In genomic region chr1:156456625-156457465, GRCh38 we compare ENCODE assay signal across 1 cellular context.
TF ChIP-seq lines count a peak whose summit lies in the region.

No MANE protein-coding gene starts in this region.

TF ChIP-seq in HepG2, 621 proteins besides CTCF, POLR2A, EP300 and RAD21 (continued from another document and continues in another):
- TF ChIP-seq BCLAF1 (IDR thresholded peaks at IDR 0.05) (no peak), PHF21A (CRISPR knock-in tag; IDR thresholded peaks at IDR 0.05) (peak; percentile 79; the same call in 1 of the 2 replicates), SKI (IDR thresholded peaks at IDR 0.05; ENCODE audit: partially characterized antibody) (peak; percentile 48), SNAPC2 (CRISPR knock-in tag; IDR thresholded peaks at IDR 0.05) (no peak; the same call in 1 of the 2 replicates), ZNF562 (CRISPR knock-in tag; IDR thresholded peaks at IDR 0.05; ENCODE audit: borderline replicate concordance) (no peak), GRHL1 (CRISPR knock-in tag; conservative IDR thresholded peaks at IDR 0.05) (no peak), ZNF317 (CRISPR knock-in tag; IDR thresholded peaks at IDR 0.05) (0 out of 2 replicates have a peak, but pooled peaks have one; percentile 30), HDAC1 (CRISPR knock-in tag; IDR thresholded peaks at IDR 0.05) (peak; percentile 67), MAZ (IDR thresholded peaks at IDR 0.05; ENCODE audit: borderline replicate concordance, low read depth, low read length) (0 out of 2 replicates have a peak, but pooled peaks have one; percentile 37), MAZ (CRISPR knock-in tag; IDR thresholded peaks at IDR 0.05; ENCODE audit: low read depth) (peak; percentile 89), ZNF510 (CRISPR knock-in tag; IDR thresholded peaks at IDR 0.05; ENCODE audit: low read depth) (peak; percentile 89; the same call in 1 of the 2 replicates), SP140L (CRISPR knock-in tag; IDR thresholded peaks at IDR 0.05; ENCODE audit: borderline replicate concordance) (no peak), MXI1 (IDR thresholded peaks at IDR 0.05; ENCODE audit: borderline replicate concordance, low read depth, low read length) (0 out of 3 replicates have a peak, but pooled peaks have one; percentile 31), ZNF570 (CRISPR knock-in tag; IDR thresholded peaks at IDR 0.05; ENCODE audit: borderline replicate concordance) (peak; percentile 50; the same call in 1 of the 2 replicates), ZNF724P (CRISPR knock-in tag; IDR thresholded peaks at IDR 0.05; ENCODE audit: borderline replicate concordance) (no peak), ZNF768 (CRISPR knock-in tag; IDR thresholded peaks at IDR 0.05) (peak; percentile 45; the same call in 1 of the 2 replicates), FOXM1 (CRISPR knock-in tag; IDR thresholded peaks at IDR 0.05) (no peak), ZNF556 (CRISPR knock-in tag; IDR thresholded peaks at IDR 0.05; ENCODE audit: borderline replicate concordance) (0 out of 2 replicates have a peak, but pooled peaks have one; percentile 31), GMEB2 (CRISPR knock-in tag; IDR thresholded peaks at IDR 0.05; ENCODE audit: low read depth) (peak; percentile 19; the same call in 1 of the 2 replicates), CREB1 (IDR thresholded peaks at IDR 0.05) (peak; percentile 87), CREB1 (CRISPR knock-in tag; IDR thresholded peaks at IDR 0.05) (peak; percentile 80; the same call in 1 of the 2 replicates), ZKSCAN8 (CRISPR knock-in tag; IDR thresholded peaks at IDR 0.05; ENCODE audit: borderline replicate concordance) (peak; percentile 18; the same call in 1 of the 2 replicates), THAP7 (CRISPR knock-in tag; IDR thresholded peaks at IDR 0.05) (peak; percentile 24; the same call in 1 of the 2 replicates), PCBP2 (optimal IDR thresholded peaks at IDR 0.05; ENCODE audit: low read depth, low read length, poor library complexity, severe bottlenecking) (no peak), EZH2 (conservative IDR thresholded peaks at IDR 0.05; ENCODE audit: low read depth, low read length) (no peak), ZNF775 (CRISPR knock-in tag; IDR thresholded peaks at IDR 0.05; ENCODE audit: borderline replicate concordance) (0 out of 2 replicates have a peak, but pooled peaks have one; percentile 54), ZC3H13 (CRISPR knock-in tag; IDR thresholded peaks at IDR 0.05) (peak; percentile 61; the same call in 1 of the 2 replicates), HNRNPUL1 (IDR thresholded peaks at IDR 0.05; ENCODE audit: low read depth, low read length) (no peak), MEF2D (CRISPR knock-in tag; IDR thresholded peaks at IDR 0.05) (no peak), ATAD3A (CRISPR knock-in tag; IDR thresholded peaks at IDR 0.05) (no peak), MED1 (CRISPR knock-in tag; IDR thresholded peaks at IDR 0.05) (peak; percentile 76), ZNF20 (CRISPR knock-in tag; IDR thresholded peaks at IDR 0.05) (no peak), ELF3 (CRISPR knock-in tag; IDR thresholded peaks at IDR 0.05) (peak; percentile 47; the same call in 1 of the 2 replicates), MLLT10 (CRISPR knock-in tag; IDR thresholded peaks at IDR 0.05) (no peak), ZKSCAN1 (IDR thresholded peaks at IDR 0.05; ENCODE audit: low read length) (no peak), ZFP91 (CRISPR knock-in tag; IDR thresholded peaks at IDR 0.05; ENCODE audit: borderline replicate concordance) (peak; percentile 95), CBX5 (CRISPR knock-in tag; IDR thresholded peaks at IDR 0.05; ENCODE audit: borderline replicate concordance) (no peak), TOE1 (CRISPR knock-in tag; IDR thresholded peaks at IDR 0.05) (no peak), ZNF331 (CRISPR knock-in tag; IDR thresholded peaks at IDR 0.05) (peak; percentile 48), THRA (CRISPR knock-in tag; IDR thresholded peaks at IDR 0.05; ENCODE audit: borderline replicate concordance) (peak; percentile 81; the same call in 1 of the 2 replicates), ETV5 (CRISPR knock-in tag; IDR thresholded peaks at IDR 0.05; ENCODE audit: borderline replicate concordance) (peak; percentile 29; the same call in 1 of the 2 replicates), ESRRA (CRISPR knock-in tag; IDR thresholded peaks at IDR 0.05; ENCODE audit: low read depth) (peak; percentile 18; the same call in 1 of the 2 replicates), CSRNP2 (CRISPR knock-in tag; conservative IDR thresholded peaks at IDR 0.05; ENCODE audit: low read depth) (no peak), NFIC (IDR thresholded peaks at IDR 0.05; ENCODE audit: low read length) (no peak; the same call in 1 of the 2 replicates), PLRG1 (conservative IDR thresholded peaks at IDR 0.05) (no peak), ZNF674 (CRISPR knock-in tag; IDR thresholded peaks at IDR 0.05; ENCODE audit: low read depth) (0 out of 2 replicates have a peak, but pooled peaks have one; percentile 30), ZZZ3 (CRISPR knock-in tag; IDR thresholded peaks at IDR 0.05; ENCODE audit: borderline replicate concordance) (no peak), ZNF414 (CRISPR knock-in tag; IDR thresholded peaks at IDR 0.05) (peak; percentile 44; the same call in 1 of the 2 replicates), NFE2L2 (IDR thresholded peaks at IDR 0.05; ENCODE audit: low read length) (no peak), ZNF550 (CRISPR knock-in tag; IDR thresholded peaks at IDR 0.05; ENCODE audit: borderline replicate concordance) (no peak), PAXIP1 (CRISPR knock-in tag; conservative IDR thresholded peaks at IDR 0.05) (0 out of 2 replicates have a peak, but pooled peaks have one; percentile 50), ZNF501 (CRISPR knock-in tag; IDR thresholded peaks at IDR 0.05) (peak; percentile 75)
